Comparison of ENCODE assay signal across 8 cellular contexts in genomic region chr3:46882377-46883015, GRCh38. TPM values are rescaled to one million over a fixed set of nuclear protein-coding genes. Genes with fewer than 3 reads are reported as not detected.
DNase-seq lines count a peak whose midpoint lies in the region; ATAC-seq, FAIRE-seq and TF ChIP-seq lines count a peak whose summit lies in the region.

No MANE protein-coding gene starts in this region.

- H3K9me3 ChIP-seq in A549 = no peaks in the 10 kb centered on the region
- no peaks in the 10 kb centered on the region for H3K9me3 ChIP-seq in astrocyte (ENCODE audit: insufficient read depth, low read depth, low read length)

- peak overlapping the region; percentile 80 for H3K4me3 Mint-ChIP-seq in astrocyte (ENCODE audit: unreplicated experiment)

- H3K27me3 Mint-ChIP-seq in astrocyte (ENCODE audit: low read depth, unreplicated experiment) = peaks cover 44% of the 10 kb centered on the region

- H3K4me1 ChIP-seq in A549 = peaks cover 21% of the 10 kb centered on the region
- peaks cover 6% of the 10 kb centered on the region for H3K4me1 ChIP-seq in astrocyte (ENCODE audit: insufficient read depth, low read length)

- H3K4me1 Mint-ChIP-seq in astrocyte (ENCODE audit: low read depth, unreplicated experiment) = peaks cover 9% of the 10 kb centered on the region

- H2AFZ ChIP-seq in astrocyte (ENCODE audit: low read depth, low read length) = peak overlapping the region; percentile 75

- H3K36me3 ChIP-seq in H7 (replicated peaks; ENCODE audit: control insufficient read depth, insufficient read depth, low read length) = no peaks in the 10 kb centered on the region
- no peaks in the 10 kb centered on the region for H3K36me3 ChIP-seq in astrocyte (ENCODE audit: insufficient read depth, low read length)

- H4K20me1 ChIP-seq in astrocyte (ENCODE audit: insufficient read depth, low read length) = peaks cover 14% of the 10 kb centered on the region

- POLR2A ChIA-PET in A549 (lab: Yijun Ruan, JAX) = no interaction called here

- CTCF ChIA-PET in A549 (lab: Yijun Ruan, JAX) = interaction anchor here (0.8 to 3.1 kb wide), 5 partner anchors 11 to 27 kb away, joined by 3 to 11 read pairs (median 8); no protein-coding TSS in a partner anchor

- WGBS in A549 (ENCODE audit: missing lambda C conversion rate) = 2% methylated on average over 29 of the region's 67 CpGs

- ATAC-seq in A549 = peak; percentile 33 to 71; a peak in 4 of 6 replicates
- ATAC-seq in stimulated activated naive CD8-positive, alpha-beta T cell treated with anti-CD3 and anti-CD28 coated beads, Interleukin-15, Interleukin-2, amounts not matched to agents 100 U/mL and 50 U/mL, for 24 hours = peak; percentile 11
- ATAC-seq in GM19324 (IDR thresholded peaks at IDR 0.05; ENCODE audit: low FRiP score, unreplicated experiment) = no peak

- no peak for TF ChIP-seq RAD21 in A549 (conservative IDR thresholded peaks at IDR 0.05 in 1 of 2, IDR thresholded peaks at IDR 0.05 in 1 of 2)

- H3K36me3 Mint-ChIP-seq in astrocyte (ENCODE audit: low read depth, unreplicated experiment) = peaks cover 3% of the 10 kb centered on the region

- H3K4me3 ChIP-seq in A549 (peak overlapping the region; percentile 56), H7 (ENCODE audit: insufficient read depth, low read depth, low read length) (peak overlapping the region; percentile 77), astrocyte (ENCODE audit: insufficient read depth, low read depth, low read length) (peak overlapping the region; percentile 49)

- H3K79me2 ChIP-seq in astrocyte (ENCODE audit: insufficient read depth, low read length) = no peaks in the 10 kb centered on the region

- no peak overlapping the region for H3K27ac Mint-ChIP-seq in astrocyte (ENCODE audit: unreplicated experiment)

- H3K9ac ChIP-seq in astrocyte (ENCODE audit: low read length) = peak overlapping the region; percentile 23

- no peaks in the 10 kb centered on the region for H3K9me3 Mint-ChIP-seq in astrocyte (ENCODE audit: unreplicated experiment)

- FAIRE-seq in A549 (lab: Jason Lieb, UNC) (no peak), astrocyte (lab: Jason Lieb, UNC) (no peak)

- no peak for TF ChIP-seq POLR2A in A549 (IDR thresholded peaks at IDR 0.05; ENCODE audit: low read length)

- H3K4me2 ChIP-seq in A549 (peak overlapping the region; percentile 89), astrocyte (ENCODE audit: low read length) (peak overlapping the region; percentile 91)

- peak in 1 of 2 experiments; percentile 16 for DNase-seq in A549 (ENCODE audit: low read depth in 1 of 2, low spot score in 1 of 2)
- peak; percentile 91 for DNase-seq in H7
- no peak for DNase-seq in astrocyte (ENCODE audit: low read depth)
- peak; percentile 31 for DNase-seq in iris pigment epithelial cell (ENCODE audit: low read depth)
- DNase-seq in stimulated activated naive CD8-positive, alpha-beta T cell treated with anti-CD3 and anti-CD28 coated beads, Interleukin-15, Interleukin-2, amounts not matched to agents 100 U/mL and 50 U/mL, for 24 hours = no peak
- DNase-seq in DMS79 treated with DMSO at 0.1 percent for 48 hours (lab: John Stamatoyannopoulos, UW) = no peak
- DNase-seq in SIG-M5 (lab: John Stamatoyannopoulos, UW) = no peak

- H3K27ac ChIP-seq in A549 = peak overlapping the region; percentile 37 to 76; a peak in 4 of 6 replicates
- H3K27ac ChIP-seq in astrocyte (ENCODE audit: low read depth, low read length) = no peak overlapping the region

- TF ChIP-seq EP300 in A549 (IDR thresholded peaks at IDR 0.05) = no peak

- TF ChIP-seq CTCF in A549 (IDR thresholded peaks at IDR 0.05) = no peak
- TF ChIP-seq CTCF in astrocyte (IDR thresholded peaks at IDR 0.05; ENCODE audit: insufficient read depth, low read depth, low read length) = no peak

- H3K27me3 ChIP-seq in H7 (ENCODE audit: control insufficient read depth, insufficient read depth, low read length) (peaks cover 78% of the 10 kb centered on the region), astrocyte (ENCODE audit: insufficient read depth, low read length) (peaks cover 39% of the 10 kb centered on the region)

TF ChIP-seq in A549, 52 proteins besides CTCF, POLR2A, EP300 and RAD21:
- no peak for TF ChIP-seq CHD4 (IDR thresholded peaks at IDR 0.05; ENCODE audit: borderline replicate concordance)
- no peak for TF ChIP-seq BCL3 (IDR thresholded peaks at IDR 0.05)
- no peak for TF ChIP-seq HOXB5 (CRISPR knock-in tag; IDR thresholded peaks at IDR 0.05)
- no peak for TF ChIP-seq POLR2AphosphoS2 (conservative IDR thresholded peaks at IDR 0.05; ENCODE audit: low read length)
- no peak for TF ChIP-seq RNF2 (IDR thresholded peaks at IDR 0.05; ENCODE audit: borderline replicate concordance, low read depth)

RNA-seq across cellular contexts. Expression of gene PTH1R, which starts 5.0 kb away (rescaled TPM):
- polyA plus RNA-seq in A549 (2011; rRNA removed) (0.20 and 0.45 TPM in 2 replicates), A549 (2017; fragmentation: RNase III; extraction: RNeasy Plus Mini Kit Qiagen cat#74134 plus additional on column Dnase treatment) (0.53 to 0.76 TPM (median 0.54 TPM) in 3 replicates)
- 0.63 and 0.83 TPM in 2 replicates for polyA plus RNA-seq in A549 (2012; cell fraction: cytosol; rRNA removed)
- polyA plus RNA-seq in A549 (2012; cell fraction: nucleus; rRNA removed) = 1.7 and 2.2 TPM in 2 replicates
- 0.24 and 0.87 TPM in 2 replicates for polyA minus RNA-seq in A549 (2011; rRNA and poly(A)+ RNA removed)
- total RNA-seq in H7 (2014; rRNA removed; shearing (Covaris generic)) = 32.3 and 35.2 TPM in 2 replicates
- 4.4 and 5.2 TPM in 2 replicates for total RNA-seq in astrocyte

RNA-seq across cellular contexts. Expression of gene MYL3, which starts 19.3 kb away (rescaled TPM):
- polyA plus RNA-seq in A549 (2011; rRNA removed) (not detected in 2 replicates), A549 (2017; fragmentation: RNase III; extraction: RNeasy Plus Mini Kit Qiagen cat#74134 plus additional on column Dnase treatment) (0.25 TPM in 1 of 3 replicates, not detected in the others)
- 0.09 and 0.13 TPM in 2 replicates for polyA plus RNA-seq in A549 (2012; cell fraction: cytosol; rRNA removed)
- not detected in 2 replicates for polyA plus RNA-seq in A549 (2012; cell fraction: nucleus; rRNA removed)
- not detected in 2 replicates for polyA minus RNA-seq in A549 (2011; rRNA and poly(A)+ RNA removed)
- 3.0 and 4.1 TPM in 2 replicates for total RNA-seq in H7 (2014; rRNA removed; shearing (Covaris generic))
- total RNA-seq in astrocyte = 0.43 and 0.89 TPM in 2 replicates

Comparison
In these comparisons a context has a peak if more than half of its experiments do, and no peak if none do; other contexts are left out.
1. DNase-seq: peak in H7 (single experiment) and iris pigment epithelial cell (single experiment); none in astrocyte (single experiment), stimulated activated naive CD8-positive, alpha-beta T cell treated with anti-CD3 and anti-CD28 coated beads, Interleukin-15, Interleukin-2, amounts not matched to agents 100 U/mL and 50 U/mL, for 24 hours (single experiment), DMS79 treated with DMSO at 0.1 percent for 48 hours (single experiment) and SIG-M5 (single experiment).
2. Peak in every context shown above with its lines, with median percentiles within 50 percentile points of each other: H3K4me3 ChIP-seq.